Comparison of ENCODE assay signal across 24 cellular contexts in genomic region chr6:48419992-48420391, GRCh38.
DNase-seq lines count a peak whose midpoint lies in the region; ATAC-seq, FAIRE-seq and TF ChIP-seq lines count a peak whose summit lies in the region.
"Had no signal": no experiment of that assay in that cellular context is flagged by ENCODE, and none has a peak within 500 bp of the region (broad histone marks: within the 10 kb centered on the region; RNA-seq: fewer than 3 reads in every experiment).

No MANE protein-coding gene starts in this region.

- TF ChIP-seq CTCF in upper lobe of right lung (IDR thresholded peaks at IDR 0.05), result no peak

- no peaks in the 10 kb centered on the region for H3K9me3 ChIP-seq in upper lobe of right lung

- no peaks in the 10 kb centered on the region for H3K4me1 ChIP-seq in upper lobe of right lung
- H3K4me1 ChIP-seq: BLaER1 had no signal

- H3K27ac ChIP-seq in upper lobe of right lung, result no peak overlapping the region
- H3K27ac ChIP-seq: BLaER1, GM23248, KMS-11, RWPE1 had no signal

- DNase-seq in GM12891 (ENCODE audit: insufficient read length, low spot score) (no peak), OCI-M1 (lab: John Stamatoyannopoulos, UW) (peak; percentile 48), pons (ENCODE audit: low spot score) (no peak), upper lobe of right lung (no peak)
- no peak for DNase-seq in central memory CD8-positive, alpha-beta T cell (ENCODE audit: low spot score in 2 of 2)
- DNase-seq: CD4-positive, CD25-positive, alpha-beta regulatory T cell; GM23248; H9; NCI-H1092; NCI-H1417 treated with DMSO at 0.1 percent for 48 hours; NCI-H1694 treated with DMSO at 0.1 percent for 48 hours; NCI-H2081; NCI-H2227 treated with DMSO at 0.1 percent for 48 hours; NCI-H526 treated with DMSO at 0.1 percent for 48 hours; SHP77 had no signal

- H3K27me3 Mint-ChIP-seq in central memory CD8-positive, alpha-beta T cell, result no peaks in the 10 kb centered on the region
- H3K27me3 Mint-ChIP-seq in activated T-helper 17 cell treated with anti-CD3 and anti-CD28 coated beads, Interleukin-2, amount 50 U/mL, for 72 hours, result no peaks in the 10 kb centered on the region
- H3K27me3 Mint-ChIP-seq: CD4-positive, CD25-positive, alpha-beta regulatory T cell had no signal

- H3K36me3 Mint-ChIP-seq in central memory CD8-positive, alpha-beta T cell (ENCODE audit: insufficient read depth), result no peaks in the 10 kb centered on the region
- no peaks in the 10 kb centered on the region for H3K36me3 Mint-ChIP-seq in activated T-helper 17 cell treated with anti-CD3 and anti-CD28 coated beads, Interleukin-2, amount 50 U/mL, for 72 hours (ENCODE audit: low read depth)
- H3K36me3 Mint-ChIP-seq: CD4-positive, CD25-positive, alpha-beta regulatory T cell had no signal

- H3K4me3 ChIP-seq in upper lobe of right lung, result no peak overlapping the region
- H3K4me3 ChIP-seq: BLaER1, GM23248 had no signal

- FAIRE-seq in GM12891 (lab: Jason Lieb, UNC), result no peak
- FAIRE-seq: A204.1, D721Med had no signal

- intact Hi-C loops in upper lobe of right lung (cut with DNase I), result no loop called here

- H3K4me1 Mint-ChIP-seq in central memory CD8-positive, alpha-beta T cell, result no peaks in the 10 kb centered on the region
- no peaks in the 10 kb centered on the region for H3K4me1 Mint-ChIP-seq in activated T-helper 17 cell treated with anti-CD3 and anti-CD28 coated beads, Interleukin-2, amount 50 U/mL, for 72 hours
- H3K4me1 Mint-ChIP-seq: CD4-positive, CD25-positive, alpha-beta regulatory T cell had no signal

- no peak overlapping the region for H3K27ac Mint-ChIP-seq in central memory CD8-positive, alpha-beta T cell (ENCODE audit: low read depth)
- no peak overlapping the region for H3K27ac Mint-ChIP-seq in activated T-helper 17 cell treated with anti-CD3 and anti-CD28 coated beads, Interleukin-2, amount 50 U/mL, for 72 hours
- H3K27ac Mint-ChIP-seq: CD4-positive, CD25-positive, alpha-beta regulatory T cell; H9 had no signal

- no peak overlapping the region for H3K4me3 Mint-ChIP-seq in central memory CD8-positive, alpha-beta T cell
- no peak overlapping the region for H3K4me3 Mint-ChIP-seq in activated T-helper 17 cell treated with anti-CD3 and anti-CD28 coated beads, Interleukin-2, amount 50 U/mL, for 72 hours
- H3K4me3 Mint-ChIP-seq: CD4-positive, CD25-positive, alpha-beta regulatory T cell; H9 had no signal

- H3K27me3 ChIP-seq in upper lobe of right lung, result no peaks in the 10 kb centered on the region
- H3K27me3 ChIP-seq: BLaER1 had no signal

- no peaks in the 10 kb centered on the region for H3K36me3 ChIP-seq in upper lobe of right lung
- H3K36me3 ChIP-seq: BLaER1 had no signal

- H3K9me3 Mint-ChIP-seq in central memory CD8-positive, alpha-beta T cell, result peaks cover 14% of the 10 kb centered on the region
- peaks cover 7% of the 10 kb centered on the region for H3K9me3 Mint-ChIP-seq in activated T-helper 17 cell treated with anti-CD3 and anti-CD28 coated beads, Interleukin-2, amount 50 U/mL, for 72 hours

- ATAC-seq in HG03342 (IDR thresholded peaks at IDR 0.05; ENCODE audit: unreplicated experiment) (peak; percentile 47), upper lobe of right lung (no peak), HG02870 (IDR thresholded peaks at IDR 0.05; ENCODE audit: unreplicated experiment) (no peak)
- ATAC-seq in central memory CD8-positive, alpha-beta T cell (replicated peaks; ENCODE audit: extremely low read depth, poor library complexity, severe bottlenecking), result peak; percentile 10
- ATAC-seq in activated T-helper 17 cell treated with anti-CD3 and anti-CD28 coated beads, Interleukin-2, amount 50 U/mL, for 72 hours (replicated peaks), result no peak
- ATAC-seq: Panc1 had no signal

- no peak for TF ChIP-seq POLR2A in GM12891 (IDR thresholded peaks at IDR 0.05; ENCODE audit: low read depth, low read length)

TF ChIP-seq in GM12891, 5 proteins besides CTCF, POLR2A, EP300 and RAD21:
- TF ChIP-seq POU2F2 (IDR thresholded peaks at IDR 0.05; ENCODE audit: low read depth, low read length) (no peak), SPI1 (IDR thresholded peaks at IDR 0.05; ENCODE audit: low read depth, low read length) (peak; percentile 75)

Comparison
In these comparisons a context has a peak if more than half of its experiments do, and no peak if none do; other contexts are left out.
1. ATAC-seq: peak in HG03342 (single experiment) and central memory CD8-positive, alpha-beta T cell (single experiment); none in activated T-helper 17 cell treated with anti-CD3 and anti-CD28 coated beads, Interleukin-2, amount 50 U/mL, for 72 hours (single experiment), upper lobe of right lung (single experiment) and HG02870 (single experiment).